In the genomic region with DNA sequence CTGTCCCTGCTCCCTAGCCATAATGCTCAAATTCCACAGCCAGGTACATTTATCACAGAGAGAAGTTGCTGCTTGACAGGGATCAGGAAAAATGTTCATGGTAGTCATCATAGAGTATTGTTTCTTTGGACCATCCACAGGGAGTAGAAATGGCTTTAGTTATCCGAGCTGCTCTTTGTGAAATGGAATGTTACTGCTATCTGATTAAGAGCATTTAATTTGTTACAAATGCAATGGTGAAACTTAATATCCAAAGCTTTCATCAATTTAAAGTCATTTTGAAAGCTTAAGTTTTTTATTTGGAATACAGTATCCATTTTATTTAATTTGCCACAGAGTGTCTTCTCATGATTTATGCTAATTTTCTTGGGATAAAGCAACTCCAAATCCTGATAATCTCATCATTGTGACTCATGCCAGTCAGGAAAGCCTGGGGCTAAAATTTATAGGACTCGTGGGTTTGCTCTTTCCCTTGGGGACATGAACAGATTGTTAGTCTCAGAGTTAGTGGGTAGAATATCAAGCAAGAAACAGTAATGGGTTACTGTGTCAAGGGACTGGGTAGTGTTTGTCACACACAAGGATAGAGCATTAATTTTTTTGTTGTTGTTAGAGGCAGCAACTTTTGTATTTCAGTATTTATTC, we compare ENCODE assay signal across 20 cellular contexts. TPM values are rescaled to one million over a fixed set of nuclear protein-coding genes. Genes with fewer than 3 reads are reported as not detected.
DNase-seq lines count a peak whose midpoint lies in the region; ATAC-seq, FAIRE-seq and TF ChIP-seq lines count a peak whose summit lies in the region.
"Had no signal": no experiment of that assay in that cellular context is flagged by ENCODE, and none has a peak within 500 bp of the region (broad histone marks: within the 10 kb centered on the region; RNA-seq: fewer than 3 reads in every experiment).

No MANE protein-coding gene starts in this region.

- CTCF ChIA-PET in SK-N-SH (lab: Yijun Ruan, JAX) (interaction anchor here (0.6 to 1.2 kb wide), 4 partner anchors 11 to 1634 kb away, joined by 3 to 4 read pairs (median 3); no protein-coding TSS in a partner anchor), HepG2 (lab: Yijun Ruan, JAX; ENCODE audit: low intra/inter-chr PET ratio, low total read pairs) (no interaction called here)

- H2AFZ ChIP-seq in SK-N-SH (ENCODE audit: low read depth) (no peak overlapping the region), HepG2 (ENCODE audit: low read length) (no peak overlapping the region)
- H2AFZ ChIP-seq: GM23248 had no signal

- H3K4me2 ChIP-seq in SK-N-SH, result no peak overlapping the region
- H3K4me2 ChIP-seq in HepG2 (ENCODE audit: low read depth, low read length), result no peak overlapping the region

- H3K27ac Mint-ChIP-seq in brain, result peak overlapping the region in 3 of 5 experiments; percentile 7 to 20 (median 19)

- H3K4me1 Mint-ChIP-seq in brain, result peaks cover 39% of the 10 kb centered on the region

- no peaks in the 10 kb centered on the region for H3K27me3 ChIP-seq in SK-N-SH (ENCODE audit: insufficient read depth)
- H3K27me3 ChIP-seq in HepG2 (ENCODE audit: control insufficient read depth in 1 of 2, insufficient read depth in 2 of 2, low read length in 2 of 2), result no peaks in the 10 kb centered on the region

- H3K79me2 ChIP-seq in SK-N-SH (ENCODE audit: insufficient read depth), result no peaks in the 10 kb centered on the region
- H3K79me2 ChIP-seq in HepG2 (ENCODE audit: insufficient read depth, low read length), result no peaks in the 10 kb centered on the region

- ATAC-seq in SK-N-SH treated with all-trans-retinoic acid at 6 μM for 48 hours, result no peak
- ATAC-seq in HepG2, result no peak

- H3K27ac ChIP-seq in SK-N-SH (ENCODE audit: low read depth in 2 of 2, low read length in 1 of 2) (no peak overlapping the region), substantia nigra (ENCODE audit: low read depth, low read length, poor library complexity, severe bottlenecking) (peak overlapping the region; percentile 5), HepG2 (ENCODE audit: extremely low read length, insufficient read depth, low read length) (no peak overlapping the region)
- H3K27ac ChIP-seq: GM23248, HL-60 had no signal

- FAIRE-seq in HepG2 (lab: Jason Lieb, UNC), result no peak
- FAIRE-seq: G401.6, GM12891, GM19239 had no signal

- no peaks in the 10 kb centered on the region for H3F3A ChIP-seq in SK-N-SH (replicated peaks; ENCODE audit: insufficient read depth)

- H3K4me3 ChIP-seq in SK-N-SH (ENCODE audit: low read depth in 2 of 2, low read length in 1 of 2) (no peak overlapping the region), HepG2 (replicated peaks in 1 of 3; ENCODE audit: insufficient read depth in 1 of 3, low read depth in 2 of 3, low read length in 3 of 3) (no peak overlapping the region)
- H3K4me3 ChIP-seq: GM23248, MG63 had no signal

- TF ChIP-seq EP300 in SK-N-SH (IDR thresholded peaks at IDR 0.05; ENCODE audit: borderline replicate concordance in 1 of 2, low read depth in 1 of 2, low read length in 1 of 2), result no peak
- TF ChIP-seq EP300 in HepG2 (IDR thresholded peaks at IDR 0.05; ENCODE audit: low read depth in 2 of 2, low read length in 2 of 2), result no peak
- no peak for TF ChIP-seq EP300 in HepG2 (CRISPR knock-in tag; IDR thresholded peaks at IDR 0.05; ENCODE audit: borderline replicate concordance)

- POLR2A ChIA-PET in SK-N-SH (lab: Yijun Ruan, JAX), result no interaction called here
- POLR2A ChIA-PET in HepG2 (lab: Yijun Ruan, JAX), result no interaction called here

- no peak overlapping the region for H3K4me3 Mint-ChIP-seq in brain

- H3K36me3 ChIP-seq in SK-N-SH (replicated peaks in 1 of 2; ENCODE audit: control insufficient read depth in 1 of 2, insufficient read depth in 2 of 2, low read length in 1 of 2) (no peaks in the 10 kb centered on the region), HepG2 (replicated peaks in 1 of 2; ENCODE audit: control insufficient read depth in 1 of 2, insufficient read depth in 2 of 2, low read length in 2 of 2) (no peaks in the 10 kb centered on the region)
- H3K36me3 ChIP-seq: MG63 had no signal

- TF ChIP-seq CTCF in SK-N-SH (IDR thresholded peaks at IDR 0.05) (no peak), brain (conservative IDR thresholded peaks at IDR 0.05) (no peak), HepG2 (CRISPR knock-in tag; IDR thresholded peaks at IDR 0.05) (no peak)

- no peaks in the 10 kb centered on the region for H3K9me2 ChIP-seq in SK-N-SH

- H3K4me1 ChIP-seq in SK-N-SH (ENCODE audit: control insufficient read depth in 1 of 2, insufficient read depth in 2 of 2, low read depth in 1 of 2, low read length in 1 of 2) (no peaks in the 10 kb centered on the region; a peak in 1 of 4 replicates), HepG2 (ENCODE audit: insufficient read depth, low read length) (no peaks in the 10 kb centered on the region)

- TF ChIP-seq RAD21 in SK-N-SH (IDR thresholded peaks at IDR 0.05; ENCODE audit: low read length) (no peak), HepG2 (CRISPR knock-in tag; IDR thresholded peaks at IDR 0.05) (no peak)

- intact Hi-C loops in HepG2 (cut with micrococcal nuclease; ENCODE audit: unreplicated experiment), result no loop called here

- DNase-seq in SK-N-SH, result no peak
- DNase-seq in NCI-H82 (lab: John Stamatoyannopoulos, UW), result peak; percentile 95
- DNase-seq in substantia nigra (lab: John Stamatoyannopoulos, UW), result no peak
- no peak for DNase-seq in NK-92 treated with Interleukin-12 subunit alpha and Interleukin-12 subunit beta, amount 100 ng/mL, for 24 hours (lab: John Stamatoyannopoulos, UW)
- no peak for DNase-seq in HepG2 (ENCODE audit: low spot score)
- DNase-seq in kidney glomerular epithelial cell (lab: John Stamatoyannopoulos, UW), result no peak
- DNase-seq: 8988T, C1 segment of cervical spinal cord, GM23248, KG1, MG63, NCI-H1105, NCI-H1930, NCI-H2227 treated with DMSO at 0.1 percent for 48 hours had no signal

- TF ChIP-seq POLR2A in HepG2 (IDR thresholded peaks at IDR 0.05; ENCODE audit: insufficient read depth in 1 of 2, low read depth in 2 of 2, low read length in 2 of 2), result no peak

- H3K36me3 Mint-ChIP-seq in brain, result no peaks in the 10 kb centered on the region

- H3K9me3 ChIP-seq in SK-N-SH (no peaks in the 10 kb centered on the region), HepG2 (ENCODE audit: low read length) (no peaks in the 10 kb centered on the region)
- H3K9me3 ChIP-seq: MG63 had no signal

- H3K27me3 Mint-ChIP-seq in brain, result peaks cover 4% of the 10 kb centered on the region

- no peaks in the 10 kb centered on the region for H4K20me1 ChIP-seq in SK-N-SH (ENCODE audit: insufficient read depth)
- H4K20me1 ChIP-seq in HepG2 (ENCODE audit: insufficient read depth, low read length), result no peaks in the 10 kb centered on the region

- 0% methylated on average over 2 of the region's 2 CpGs for WGBS in SK-N-SH (ENCODE audit: low lambda C conversion rate)
- 0% methylated on average over 2 of the region's 2 CpGs for WGBS in HepG2 (ENCODE audit: low lambda C conversion rate)

- peaks cover 0 to 15% (median 7%) of the 10 kb centered on the region in 5 experiments for H3K9me3 Mint-ChIP-seq in brain

- in situ Hi-C loops in HepG2 (cut with HindIII; ENCODE audit: extremely low pct_ligation_motif_present, low pct_unique_long_range_greater_than_20kb), result no loop called here

- no TSS peak for BruUV-seq in HepG2 (replicated peaks; lab: Mats Ljungman, UMichigan)

- H3K9ac ChIP-seq in SK-N-SH (no peak overlapping the region), HepG2 (ENCODE audit: insufficient read depth, low read depth, low read length) (no peak overlapping the region)
- H3K9ac ChIP-seq: GM23248 had no signal

TF ChIP-seq in SK-N-SH treated with all-trans-retinoic acid at 6 μM for 48 hours, 23 proteins besides CTCF, POLR2A, EP300 and RAD21:
- peak; percentile 71 for TF ChIP-seq ISL1 (CRISPR knock-in tag; IDR thresholded peaks at IDR 0.05)
- TF ChIP-seq ZNF70 (CRISPR knock-in tag; IDR thresholded peaks at IDR 0.05), result no peak
- TF ChIP-seq ARNTL (CRISPR knock-in tag; IDR thresholded peaks at IDR 0.05; ENCODE audit: borderline replicate concordance, low read depth), result no peak
TF ChIP-seq in SK-N-SH treated with all-trans-retinoic acid at 6 μM for 48 hours: peak in this region for 1.

TF ChIP-seq in SK-N-SH, 30 proteins besides CTCF, POLR2A, EP300 and RAD21:
- TF ChIP-seq GATA2 (CRISPR knock-in tag; IDR thresholded peaks at IDR 0.05) (no peak), FOXM1 (IDR thresholded peaks at IDR 0.05; ENCODE audit: low read depth) (no peak), NRF1 (IDR thresholded peaks at IDR 0.05; ENCODE audit: low read depth, low read length) (no peak), YY1 (IDR thresholded peaks at IDR 0.05; ENCODE audit: low read depth) (no peak)
TF ChIP-seq in SK-N-SH: peak in this region for 0.

TF ChIP-seq in HepG2, 621 proteins besides CTCF, POLR2A, EP300 and RAD21 (continues in another document):
- TF ChIP-seq NR2F6 (IDR thresholded peaks at IDR 0.05) (no peak), NR2F6 (CRISPR knock-in tag; IDR thresholded peaks at IDR 0.05) (no peak)

RNA-seq across cellular contexts. Expression of a gene that starts 59.8 kb away (rescaled TPM):
- polyA plus RNA-seq in SK-N-SH (2012; rRNA removed), result 0.02 and 0.03 TPM in 2 replicates
- 0.01 TPM in 2 replicates for polyA plus RNA-seq in SK-N-SH (2012; cell fraction: cytosol; rRNA removed)
- 0.01 TPM in 1 of 2 replicates, not detected in the other for polyA plus RNA-seq in SK-N-SH (2012; cell fraction: nucleus; rRNA removed)
- polyA plus RNA-seq in brain (ENCODE audit: insufficient read depth, low read depth, low replicate concordance), result not detected
- not detected in 2 replicates for total RNA-seq in HepG2 (2016; rRNA removed; fragmentation: Illumina TruSeq; extraction: Trizol)
- total RNA-seq in HepG2 (2016; cell fraction: cytosol; rRNA removed; fragmentation: Illumina TruSeq; extraction: Trizol; ENCODE audit: low read depth), result not detected in 2 replicates
- total RNA-seq in HepG2 (2016; cell fraction: insoluble cytoplasmic fraction; rRNA removed; fragmentation: Illumina TruSeq; extraction: Trizol), result not detected in 2 replicates
- total RNA-seq in HepG2 (2016; cell fraction: membrane; rRNA removed; fragmentation: Illumina TruSeq; extraction: Trizol), result not detected in 2 replicates
- not detected in 2 replicates for total RNA-seq in HepG2 (2016; cell fraction: nucleus; rRNA removed; fragmentation: Illumina TruSeq; extraction: Trizol)
- not detected in 2 replicates for polyA plus RNA-seq in HepG2 (2011; rRNA removed)
- polyA plus RNA-seq in HepG2 (2011; cell fraction: cytosol; rRNA removed), result not detected in 2 replicates
- 0.07 TPM in 1 of 2 replicates, not detected in the other for polyA plus RNA-seq in HepG2 (2011; cell fraction: nucleus; rRNA removed)
- polyA plus RNA-seq in HepG2 (2012), result not detected in 2 replicates
- polyA plus RNA-seq in HepG2 (2016; cell fraction: cytosol; fragmentation: Illumina TruSeq; extraction: Trizol; ENCODE audit: low read depth), result not detected in 2 replicates
- not detected in 2 replicates for polyA plus RNA-seq in HepG2 (2016; cell fraction: insoluble cytoplasmic fraction; fragmentation: Illumina TruSeq; extraction: Trizol; ENCODE audit: low read depth)
- polyA plus RNA-seq in HepG2 (2016; cell fraction: membrane; fragmentation: Illumina TruSeq; extraction: Trizol; ENCODE audit: low read depth), result not detected in 2 replicates
- polyA plus RNA-seq in HepG2 (2016; cell fraction: nucleus; fragmentation: Illumina TruSeq; extraction: Trizol; ENCODE audit: insufficient read depth, low read depth), result not detected in 2 replicates
- polyA minus RNA-seq in HepG2 (2011; rRNA and poly(A)+ RNA removed; ENCODE audit: low replicate concordance), result not detected in 2 replicates
- not detected in 2 replicates for polyA minus RNA-seq in HepG2 (2011; cell fraction: cytosol; rRNA and poly(A)+ RNA removed)
- not detected in 2 replicates for polyA minus RNA-seq in HepG2 (2011; cell fraction: nucleus; rRNA and poly(A)+ RNA removed)
- total RNA-seq: GM23248 had no signal
- polyA plus RNA-seq: GM23248 had no signal
